10 cellular contexts compared by ENCODE assay signal in genomic region chr6:20182926-20183521, GRCh38. TPM values are rescaled to one million over a fixed set of nuclear protein-coding genes. Genes with fewer than 3 reads are reported as not detected.
DNase-seq lines count a peak whose midpoint lies in the region; ATAC-seq and TF ChIP-seq lines count a peak whose summit lies in the region.
"Had no signal": no experiment of that assay in that cellular context is flagged by ENCODE, and none has a peak within 500 bp of the region (broad histone marks: within the 10 kb centered on the region; RNA-seq: fewer than 3 reads in every experiment).

No MANE protein-coding gene starts in this region.

- no peaks in the 10 kb centered on the region; a peak in 1 of 3 replicates for H3K36me3 ChIP-seq in HEK293 (ENCODE audit: control insufficient read depth in 2 of 2, insufficient read depth in 1 of 2, low read length in 2 of 2)
- no peaks in the 10 kb centered on the region for H3K36me3 ChIP-seq in neural progenitor cell

- no peak overlapping the region for H3K4me3 Mint-ChIP-seq in progenitor cell of endocrine pancreas (ENCODE audit: low read depth)
- no peak overlapping the region for H3K4me3 Mint-ChIP-seq in neural progenitor cell
- H3K4me3 Mint-ChIP-seq: central memory CD8-positive, alpha-beta T cell had no signal

- H3K9ac ChIP-seq in neural progenitor cell, result no peak overlapping the region

- H3K27ac ChIP-seq in HEK293 (ENCODE audit: extremely low read depth, low read depth, low read length) (no peak overlapping the region), neural progenitor cell (no peak overlapping the region)

- H3K4me1 Mint-ChIP-seq in progenitor cell of endocrine pancreas (ENCODE audit: low read depth), result no peaks in the 10 kb centered on the region
- no peaks in the 10 kb centered on the region for H3K4me1 Mint-ChIP-seq in neural progenitor cell

- no peaks in the 10 kb centered on the region for H3F3A ChIP-seq in neural progenitor cell (ENCODE audit: low read depth)

- H3K9me3 Mint-ChIP-seq in progenitor cell of endocrine pancreas (ENCODE audit: low read depth), result peaks cover 4% of the 10 kb centered on the region
- H3K9me3 Mint-ChIP-seq in neural progenitor cell, result peaks cover 9% of the 10 kb centered on the region
- H3K9me3 Mint-ChIP-seq: central memory CD8-positive, alpha-beta T cell had no signal

- no peak overlapping the region for H2AFZ ChIP-seq in neural progenitor cell (replicated peaks)

- no peak overlapping the region for H3K4me3 ChIP-seq in HEK293 (ENCODE audit: low read depth, low read length)
- H3K4me3 ChIP-seq in neural progenitor cell, result no peak overlapping the region

- no peaks in the 10 kb centered on the region for H3K9me3 ChIP-seq in HEK293 (ENCODE audit: control insufficient read depth, insufficient read depth, low read depth, low read length)
- H3K9me3 ChIP-seq in neural progenitor cell (ENCODE audit: low read depth), result no peaks in the 10 kb centered on the region

- ATAC-seq in esophagus mucosa, result peak; percentile 91
- ATAC-seq in HG03469 (IDR thresholded peaks at IDR 0.05; ENCODE audit: unreplicated experiment), result no peak
- no peak for ATAC-seq in GM19324 (IDR thresholded peaks at IDR 0.05; ENCODE audit: low FRiP score, unreplicated experiment)

- peaks cover 10% of the 10 kb centered on the region for H3K4me1 ChIP-seq in HEK293 (ENCODE audit: control insufficient read depth, insufficient read depth, low read length)
- H3K4me1 ChIP-seq in neural progenitor cell, result peaks cover under 1% of the 10 kb centered on the region

- no peaks in the 10 kb centered on the region for H3K27me3 Mint-ChIP-seq in progenitor cell of endocrine pancreas
- H3K27me3 Mint-ChIP-seq in neural progenitor cell (ENCODE audit: insufficient read depth, low read depth), result peaks cover 2% of the 10 kb centered on the region
- H3K27me3 Mint-ChIP-seq: central memory CD8-positive, alpha-beta T cell had no signal

- H3K36me3 Mint-ChIP-seq in progenitor cell of endocrine pancreas (ENCODE audit: insufficient read depth) (peaks cover 2% of the 10 kb centered on the region), neural progenitor cell (no peaks in the 10 kb centered on the region)

- H4K20me1 ChIP-seq in neural progenitor cell (ENCODE audit: low read depth), result no peaks in the 10 kb centered on the region

- POLR2A ChIA-PET in HEK293 (lab: Yijun Ruan, JAX), result no interaction called here

- CTCF ChIA-PET in HEK293 (lab: Yijun Ruan, JAX), result interaction anchor here (0.7 to 0.9 kb wide), 2 partner anchors 9 to 56 kb away, joined by 3 read pairs; no protein-coding TSS in a partner anchor

- TF ChIP-seq CTCF in HEK293 (tag by site-specific recombination; IDR thresholded peaks at IDR 0.05) (no peak), progenitor cell of endocrine pancreas (IDR thresholded peaks at IDR 0.05; ENCODE audit: unreplicated experiment) (peak; percentile 13), GM20000 (IDR thresholded peaks at IDR 0.05; ENCODE audit: extremely low read depth, missing control alignments) (no peak), neural progenitor cell (IDR thresholded peaks at IDR 0.05) (no peak)

- H3K27ac Mint-ChIP-seq in progenitor cell of endocrine pancreas, result no peak overlapping the region
- no peak overlapping the region for H3K27ac Mint-ChIP-seq in neural progenitor cell

- H3K27me3 ChIP-seq in neural progenitor cell, result no peaks in the 10 kb centered on the region

- DNase-seq in NCI-H510A treated with DMSO at 0.1 percent for 48 hours (lab: John Stamatoyannopoulos, UW) (peak; percentile 86), progenitor cell of endocrine pancreas (ENCODE audit: low spot score, unreplicated experiment) (no peak), GM20000 (ENCODE audit: low spot score) (no peak), neural progenitor cell (ENCODE audit: low spot score) (no peak)
- DNase-seq: stimulated activated CD4-positive, alpha-beta T cell treated with anti-CD3 and anti-CD28 coated beads, Interleukin-12 subunit alpha, Interleukin-12 subunit beta, amount 100 ng/mL, for 4 hours had no signal

- H3K79me2 ChIP-seq in neural progenitor cell (ENCODE audit: low read depth), result no peaks in the 10 kb centered on the region

- H3K4me2 ChIP-seq in neural progenitor cell, result no peak overlapping the region

TF ChIP-seq in HEK293, 187 proteins besides CTCF, POLR2A, EP300 and RAD21 (continues in another document):
- TF ChIP-seq INSM2 (tag by site-specific recombination; IDR thresholded peaks at IDR 0.05), result no peak
- no peak for TF ChIP-seq MYNN (tag by site-specific recombination; IDR thresholded peaks at IDR 0.05; ENCODE audit: borderline replicate concordance)
- no peak for TF ChIP-seq ZNF354C (tag by site-specific recombination; IDR thresholded peaks at IDR 0.05; ENCODE audit: borderline replicate concordance, low read depth)
- peak; percentile 73 for TF ChIP-seq ZNF362 (tag by site-specific recombination; IDR thresholded peaks at IDR 0.05)
- peak; percentile 36; the same call in 1 of the 2 replicates for TF ChIP-seq MZF1 (tag by site-specific recombination; IDR thresholded peaks at IDR 0.05; ENCODE audit: borderline replicate concordance)
- peak; percentile 29; the same call in 1 of the 2 replicates for TF ChIP-seq ZNF449 (tag by site-specific recombination; IDR thresholded peaks at IDR 0.05)
- TF ChIP-seq FEZF1 (tag by site-specific recombination; IDR thresholded peaks at IDR 0.05), result no peak
- peak; percentile 33; the same call in 1 of the 2 replicates for TF ChIP-seq ZNF629 (tag by site-specific recombination; IDR thresholded peaks at IDR 0.05)
- TF ChIP-seq WT1 (tag by site-specific recombination; IDR thresholded peaks at IDR 0.05), result peak; percentile 93
- no peak for TF ChIP-seq ZNF174 (tag by site-specific recombination; IDR thresholded peaks at IDR 0.05)
- TF ChIP-seq PRDM10 (tag by site-specific recombination; IDR thresholded peaks at IDR 0.05), result peak; percentile 38; the same call in 1 of the 2 replicates
- peak; percentile 40; the same call in 1 of the 2 replicates for TF ChIP-seq ZNF366 (tag by site-specific recombination; conservative IDR thresholded peaks at IDR 0.05)
- TF ChIP-seq ZNF626 (tag by site-specific recombination; IDR thresholded peaks at IDR 0.05), result no peak
- TF ChIP-seq SCRT2 (tag by site-specific recombination; IDR thresholded peaks at IDR 0.05), result peak; percentile 93

RNA-seq across cellular contexts. Expression of gene MBOAT1, which starts 29.2 kb away (rescaled TPM):
- 6.3 TPM for total RNA-seq in esophagus mucosa
- total RNA-seq in progenitor cell of endocrine pancreas, result 3.0 and 4.5 TPM in 2 replicates
- 0.45 and 1.1 TPM in 2 replicates for total RNA-seq in neural progenitor cell (ENCODE audit: low replicate concordance)
